In the genomic region with DNA sequence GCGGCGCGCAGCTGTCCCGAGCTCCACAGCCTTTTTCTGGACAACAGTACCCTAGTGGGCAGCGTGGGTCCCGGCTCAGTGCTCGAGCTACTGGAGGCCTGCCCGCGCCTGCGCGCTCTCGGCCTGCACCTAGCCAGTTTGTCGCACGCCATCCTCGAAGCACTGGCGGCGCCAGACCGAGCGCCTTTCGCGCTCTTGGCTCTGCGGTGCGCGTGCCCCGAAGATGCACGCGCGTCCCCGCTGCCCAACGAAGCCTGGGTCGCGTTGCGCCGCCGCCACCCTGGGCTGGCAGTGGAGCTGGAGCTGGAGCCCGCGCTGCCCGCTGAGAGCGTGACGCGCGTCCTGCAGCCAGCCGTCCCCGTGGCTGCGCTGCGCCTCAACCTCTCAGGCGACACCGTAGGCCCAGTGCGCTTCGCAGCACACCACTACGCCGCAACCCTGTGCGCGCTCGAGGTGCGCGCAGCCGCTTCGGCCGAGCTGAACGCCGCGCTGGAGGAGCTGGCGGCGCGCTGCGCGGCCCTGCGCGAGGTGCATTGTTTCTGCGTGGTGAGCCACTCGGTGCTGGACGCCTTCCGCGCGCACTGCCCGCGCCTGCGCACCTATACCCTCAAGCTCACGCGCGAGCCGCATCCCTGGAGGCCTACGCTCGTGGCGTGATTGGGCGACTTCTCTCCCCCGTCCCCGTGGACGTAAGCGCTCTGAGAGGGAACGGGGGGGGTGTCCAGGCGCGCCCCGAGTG, we compare ENCODE assay signal across 9 cellular contexts. TPM values are rescaled to one million over a fixed set of nuclear protein-coding genes. Genes with fewer than 3 reads are reported as not detected.
DNase-seq lines count a peak whose midpoint lies in the region; ATAC-seq, FAIRE-seq and TF ChIP-seq lines count a peak whose summit lies in the region.
"Had no signal": no experiment of that assay in that cellular context is flagged by ENCODE, and none has a peak within 500 bp of the region (broad histone marks: within the 10 kb centered on the region; RNA-seq: fewer than 3 reads in every experiment).

No MANE protein-coding gene starts in this region.

- peak overlapping the region; percentile 73 for H3K4me3 Mint-ChIP-seq in T-helper 17 cell
- H3K4me3 Mint-ChIP-seq in naive B cell: peak overlapping the region; percentile 15 to 81 (median 70)

- no peak for TF ChIP-seq POLR2A in endothelial cell of umbilical vein (IDR thresholded peaks at IDR 0.05; ENCODE audit: low read depth, low read length)

- H4K20me1 ChIP-seq in endothelial cell of umbilical vein (replicated peaks; ENCODE audit: control insufficient read depth, extremely low read depth, insufficient read depth, low read length): no peaks in the 10 kb centered on the region

- ATAC-seq in T-helper 17 cell (peak; percentile 9), naive B cell (ENCODE audit: low read depth in 2 of 2) (no peak), GM19452 (IDR thresholded peaks at IDR 0.05; ENCODE audit: unreplicated experiment) (no peak)
- ATAC-seq: A549 had no signal

- CTCF ChIA-PET in endothelial cell of umbilical vein (lab: Charles Lee): interaction anchor here (0.7 to 3.4 kb wide), 6 partner anchors 8 to 145 kb away, joined by 3 to 23 read pairs (median 6); no protein-coding TSS in a partner anchor

- peak overlapping the region in 1 of 3 experiments; percentile 8 for H3K4me3 ChIP-seq in endothelial cell of umbilical vein (replicated peaks in 1 of 3; ENCODE audit: insufficient read depth in 1 of 3, low read depth in 1 of 3, low read length in 3 of 3)
- H3K4me3 ChIP-seq: A549 had no signal

- peak overlapping the region; percentile 43 for H3K4me2 ChIP-seq in endothelial cell of umbilical vein (ENCODE audit: insufficient read depth, low read length)
- H3K4me2 ChIP-seq: A549 had no signal

- H3K27me3 Mint-ChIP-seq in T-helper 17 cell (peaks cover 19% of the 10 kb centered on the region), naive B cell (peaks cover 19 to 54% (median 46%) of the 10 kb centered on the region in 3 donors)

- dilution Hi-C loops in endothelial cell of umbilical vein (cut with MboI; ENCODE audit: extremely low pct_ligation_motif_present, low sequenced_read_pairs): no loop called here

- H3K36me3 Mint-ChIP-seq in T-helper 17 cell (ENCODE audit: low read depth): peaks cover 2% of the 10 kb centered on the region
- H3K36me3 Mint-ChIP-seq in naive B cell: peaks cover 0 to 4% of the 10 kb centered on the region in 2 donors

- no TSS peak for BruUV-seq in endothelial cell of umbilical vein (replicated peaks; lab: Mats Ljungman, UMichigan)

- H3K4me1 ChIP-seq in endothelial cell of umbilical vein (ENCODE audit: control insufficient read depth, extremely low read depth, insufficient read depth, low read length): peaks cover 18% of the 10 kb centered on the region

- POLR2A ChIA-PET in endothelial cell of umbilical vein (lab: Charles Lee): no interaction called here

- H3K9me3 ChIP-seq in T-helper 17 cell (ENCODE audit: control insufficient read depth, low read length, poor library complexity, severe bottlenecking) (no peaks in the 10 kb centered on the region), endothelial cell of umbilical vein (replicated peaks; ENCODE audit: control insufficient read depth, insufficient read depth, low read length) (no peaks in the 10 kb centered on the region)
- H3K9me3 ChIP-seq: A549 had no signal

- H3K4me1 Mint-ChIP-seq in T-helper 17 cell (peaks cover 24% of the 10 kb centered on the region), naive B cell (peaks cover 29 to 57% (median 49%) of the 10 kb centered on the region in 3 donors)

- no peak overlapping the region for H3K9ac ChIP-seq in endothelial cell of umbilical vein (replicated peaks; ENCODE audit: extremely low read depth, insufficient read depth, low read length)

- peaks cover 36 to 46% of the 10 kb centered on the region in 2 experiments for H3K27me3 ChIP-seq in endothelial cell of umbilical vein (ENCODE audit: control insufficient read depth in 2 of 2, insufficient read depth in 2 of 2, low read length in 2 of 2)

- intact Hi-C loops in endothelial cell of umbilical vein (cut with micrococcal nuclease): no loop called here

- H3K36me3 ChIP-seq in endothelial cell of umbilical vein (ENCODE audit: control insufficient read depth in 2 of 2, extremely low read depth in 1 of 2, insufficient read depth in 2 of 2, low read length in 2 of 2): no peaks in the 10 kb centered on the region

- peak overlapping the region; percentile 38 for H2AFZ ChIP-seq in endothelial cell of umbilical vein (ENCODE audit: low read depth, low read length)

- no peak overlapping the region for H3K27ac ChIP-seq in endothelial cell of umbilical vein (ENCODE audit: insufficient read depth, low read depth, low read length)
- H3K27ac ChIP-seq: A549 had no signal

- no peak overlapping the region for H3K27ac Mint-ChIP-seq in T-helper 17 cell
- H3K27ac Mint-ChIP-seq in naive B cell: peak overlapping the region in 2 of 6 donors; percentile 56 to 66

- peak; percentile 77 for FAIRE-seq in endothelial cell of umbilical vein (lab: Jason Lieb, UNC)
- FAIRE-seq: A549 had no signal

- no peaks in the 10 kb centered on the region for H3K9me1 ChIP-seq in endothelial cell of umbilical vein (replicated peaks; ENCODE audit: control insufficient read depth, extremely low read depth, insufficient read depth, low read length)

- H3K9me3 Mint-ChIP-seq in naive B cell: peaks cover 0 to 2% (median 0%) of the 10 kb centered on the region in 7 donors

- no peaks in the 10 kb centered on the region for H3K79me2 ChIP-seq in endothelial cell of umbilical vein (ENCODE audit: control insufficient read depth, insufficient read depth, low read length)

- peak; percentile 64 to 68 for DNase-seq in NCI-H187 (lab: John Stamatoyannopoulos, UW)
- DNase-seq in NCI-H187 treated with DMSO at 0.1 percent for 48 hours (lab: John Stamatoyannopoulos, UW): no peak
- DNase-seq in T-helper 17 cell: peak in 2 of 3 donors; percentile 32 to 39
- DNase-seq in endothelial cell of umbilical vein (ENCODE audit: low read depth, low spot score): peak; percentile 55
- no peak for DNase-seq in naive B cell
- peak; percentile 53 for DNase-seq in ureter (ENCODE audit: low spot score)
- no peak for DNase-seq in SHP77 (lab: John Stamatoyannopoulos, UW)

- TF ChIP-seq CTCF in endothelial cell of umbilical vein (IDR thresholded peaks at IDR 0.05; ENCODE audit: extremely low read depth in 1 of 2, insufficient read depth in 1 of 2, low read depth in 1 of 2, low read length in 2 of 2): no peak

RNA-seq across cellular contexts. Expression of a gene that starts 1.2 kb away (rescaled TPM):
- total RNA-seq in T-helper 17 cell: 10 to 100 TPM; 54.5 to 80.9 TPM
- 4.7 and 5.5 TPM in 2 replicates for total RNA-seq in endothelial cell of umbilical vein
- 4.8 and 7.9 TPM in 2 replicates for polyA plus RNA-seq in endothelial cell of umbilical vein
- 0.41 and 0.61 TPM in 2 replicates for polyA plus RNA-seq in endothelial cell of umbilical vein (2011; cell fraction: cytosol; rRNA removed)
- polyA plus RNA-seq in endothelial cell of umbilical vein (2011; cell fraction: nucleus; rRNA removed): 54.5 and 61.7 TPM in 2 replicates
- 2.7 and 9.2 TPM in 2 replicates for polyA plus RNA-seq in endothelial cell of umbilical vein (2012)
- 0.49 and 3.3 TPM in 2 replicates for polyA minus RNA-seq in endothelial cell of umbilical vein
- polyA minus RNA-seq in endothelial cell of umbilical vein (2011; cell fraction: cytosol; rRNA and poly(A)+ RNA removed): 2.7 TPM
- polyA minus RNA-seq in endothelial cell of umbilical vein (2011; cell fraction: nucleus; rRNA and poly(A)+ RNA removed): 3.3 and 13.7 TPM in 2 replicates
- polyA plus RNA-seq in naive B cell (ENCODE audit: low read depth in 6 of 6): not detected
- total RNA-seq in ureter: 52.0 TPM

RNA-seq across cellular contexts. Expression of a gene that starts 3.6 kb away (rescaled TPM):
- total RNA-seq in T-helper 17 cell (10 to 100 TPM; 50.0 to 55.1 TPM), endothelial cell of umbilical vein (5.4 and 7.0 TPM in 2 replicates), ureter (12.5 TPM)
- polyA plus RNA-seq in endothelial cell of umbilical vein (7.4 and 12.8 TPM in 2 replicates), naive B cell (ENCODE audit: low read depth in 6 of 6) (1 to 10 TPM in 5 of 6 donors, not detected in 1; 1.0 to 2.0 (median 1.5) TPM)
- polyA plus RNA-seq in endothelial cell of umbilical vein (2011; cell fraction: cytosol; rRNA removed): 2.3 and 3.7 TPM in 2 replicates
- polyA plus RNA-seq in endothelial cell of umbilical vein (2011; cell fraction: nucleus; rRNA removed): 23.9 and 29.6 TPM in 2 replicates
- polyA plus RNA-seq in endothelial cell of umbilical vein (2012): 2.9 and 4.3 TPM in 2 replicates
- polyA minus RNA-seq in endothelial cell of umbilical vein: 2.4 and 3.6 TPM in 2 replicates
- polyA minus RNA-seq in endothelial cell of umbilical vein (2011; cell fraction: cytosol; rRNA and poly(A)+ RNA removed): 4.7 TPM
- polyA minus RNA-seq in endothelial cell of umbilical vein (2011; cell fraction: nucleus; rRNA and poly(A)+ RNA removed): 2.4 and 10.0 TPM in 2 replicates

RNA-seq across cellular contexts. Expression of a gene that starts 3.6 kb away (rescaled TPM):
- total RNA-seq in T-helper 17 cell: 100 to 1,000 TPM in 1 of 2 donors, 10 to 100 TPM in 1; 92.7 to 103 TPM
- 15.2 and 17.4 TPM in 2 replicates for total RNA-seq in endothelial cell of umbilical vein
- 22.6 and 23.3 TPM in 2 replicates for polyA plus RNA-seq in endothelial cell of umbilical vein
- polyA plus RNA-seq in endothelial cell of umbilical vein (2011; cell fraction: cytosol; rRNA removed): 11.2 and 16.3 TPM in 2 replicates
- 16.4 and 19.0 TPM in 2 replicates for polyA plus RNA-seq in endothelial cell of umbilical vein (2011; cell fraction: nucleus; rRNA removed)
- polyA plus RNA-seq in endothelial cell of umbilical vein (2012): 12.3 and 21.4 TPM in 2 replicates
- polyA minus RNA-seq in endothelial cell of umbilical vein: 5.5 and 5.9 TPM in 2 replicates
- 3.2 TPM for polyA minus RNA-seq in endothelial cell of umbilical vein (2011; cell fraction: cytosol; rRNA and poly(A)+ RNA removed)
- polyA minus RNA-seq in endothelial cell of umbilical vein (2011; cell fraction: nucleus; rRNA and poly(A)+ RNA removed): 3.7 and 4.8 TPM in 2 replicates
- 10 to 100 TPM; 46.2 to 62.9 (median 54.4) TPM for polyA plus RNA-seq in naive B cell (ENCODE audit: low read depth in 6 of 6)
- 20.5 TPM for total RNA-seq in ureter

RNA-seq across cellular contexts. Expression of a gene that starts 7.0 kb away (rescaled TPM):
- total RNA-seq in T-helper 17 cell (1 to 10 TPM; 4.3 to 5.5 TPM), endothelial cell of umbilical vein (14.4 and 19.4 TPM in 2 replicates), ureter (26.8 TPM)
- polyA plus RNA-seq in endothelial cell of umbilical vein (16.0 and 19.2 TPM in 2 replicates), naive B cell (ENCODE audit: low read depth in 6 of 6) (under 1 TPM in 1 of 6 donors, not detected in 5; 0.27 TPM)
- polyA plus RNA-seq in endothelial cell of umbilical vein (2011; cell fraction: cytosol; rRNA removed): 10.4 and 14.4 TPM in 2 replicates
- polyA plus RNA-seq in endothelial cell of umbilical vein (2011; cell fraction: nucleus; rRNA removed): 28.5 and 29.4 TPM in 2 replicates
- 9.2 and 12.4 TPM in 2 replicates for polyA plus RNA-seq in endothelial cell of umbilical vein (2012)
- polyA minus RNA-seq in endothelial cell of umbilical vein: 7.3 and 9.2 TPM in 2 replicates
- polyA minus RNA-seq in endothelial cell of umbilical vein (2011; cell fraction: cytosol; rRNA and poly(A)+ RNA removed): 18.3 TPM
- 4.4 and 5.7 TPM in 2 replicates for polyA minus RNA-seq in endothelial cell of umbilical vein (2011; cell fraction: nucleus; rRNA and poly(A)+ RNA removed)

RNA-seq across cellular contexts. Expression of a gene that starts 12.5 kb away (rescaled TPM):
- total RNA-seq in T-helper 17 cell: 1 to 10 TPM; 7.0 to 8.1 TPM
- total RNA-seq in endothelial cell of umbilical vein: 1.6 and 4.0 TPM in 2 replicates
- polyA plus RNA-seq in endothelial cell of umbilical vein: 6.4 and 6.8 TPM in 2 replicates
- 3.6 and 3.9 TPM in 2 replicates for polyA plus RNA-seq in endothelial cell of umbilical vein (2011; cell fraction: cytosol; rRNA removed)
- polyA plus RNA-seq in endothelial cell of umbilical vein (2011; cell fraction: nucleus; rRNA removed): 3.1 and 3.2 TPM in 2 replicates
- polyA plus RNA-seq in endothelial cell of umbilical vein (2012): 1.8 and 3.2 TPM in 2 replicates
- polyA minus RNA-seq in endothelial cell of umbilical vein: 6.5 and 7.6 TPM in 2 replicates
- polyA minus RNA-seq in endothelial cell of umbilical vein (2011; cell fraction: cytosol; rRNA and poly(A)+ RNA removed): 7.0 TPM
- polyA minus RNA-seq in endothelial cell of umbilical vein (2011; cell fraction: nucleus; rRNA and poly(A)+ RNA removed): 1.4 and 2.5 TPM in 2 replicates
- under 1 TPM in 4 of 6 donors, not detected in 2; 0.09 to 0.73 (median 0.36) TPM for polyA plus RNA-seq in naive B cell (ENCODE audit: low read depth in 6 of 6)
- total RNA-seq in ureter: 14.5 TPM

Comparison
In these comparisons a context has a peak if more than half of its experiments do, and no peak if none do; other contexts are left out.
1. DNase-seq: peak in NCI-H187 (2 of 2), T-helper 17 cell (2 of 3), endothelial cell of umbilical vein (single experiment) and ureter (single experiment); none in NCI-H187 treated with DMSO at 0.1 percent for 48 hours (single experiment), naive B cell (single experiment) and SHP77 (0 of 2).